ENCODE assay signal across 8 cellular contexts in genomic region chr1:184792450-184792969, GRCh38. TPM values are rescaled to one million over a fixed set of nuclear protein-coding genes. Genes with fewer than 3 reads are reported as not detected.
DNase-seq lines count a peak whose midpoint lies in the region; ATAC-seq, FAIRE-seq and TF ChIP-seq lines count a peak whose summit lies in the region.

No MANE protein-coding gene starts in this region.

- 33% methylated on average over 5 of the region's 5 CpGs for WGBS in suprapubic skin

- FAIRE-seq in GM12891 (lab: Jason Lieb, UNC) = peak; percentile 38

- peak overlapping the region; percentile 66 for H3K27ac ChIP-seq in suprapubic skin

- no peak for TF ChIP-seq CTCF in suprapubic skin (IDR thresholded peaks at IDR 0.05)

- ATAC-seq in left lobe of liver (peak; percentile 93), GM18873 (IDR thresholded peaks at IDR 0.05; ENCODE audit: low FRiP score, unreplicated experiment) (no peak), HG03097 (IDR thresholded peaks at IDR 0.05; ENCODE audit: low FRiP score, unreplicated experiment) (no peak)

- TF ChIP-seq POLR2A in GM12891 (IDR thresholded peaks at IDR 0.05; ENCODE audit: low read depth, low read length) = no peak
- TF ChIP-seq POLR2A in suprapubic skin (IDR thresholded peaks at IDR 0.05) = no peak

- H3K4me1 ChIP-seq in suprapubic skin = peaks cover 17% of the 10 kb centered on the region

- TF ChIP-seq EP300 in suprapubic skin (IDR thresholded peaks at IDR 0.05) = no peak

- H3K4me3 ChIP-seq in suprapubic skin = no peak overlapping the region

- DNase-seq in GM12891 (ENCODE audit: insufficient read length, low spot score) (no peak), NCI-H69 (lab: John Stamatoyannopoulos, UW) (peak; percentile 79), brain pericyte (ENCODE audit: low read depth, low spot score) (peak; percentile 39), left lobe of liver (ENCODE audit: low spot score) (peak; percentile 92), suprapubic skin (ENCODE audit: low spot score in 2 of 2) (peak in 1 of 2 donors; percentile 78), HUDEP-2 (lab: John Stamatoyannopoulos, UW; ENCODE audit: unreplicated experiment in 76 of 76) (no peak)

- H3K9me3 ChIP-seq in suprapubic skin = no peaks in the 10 kb centered on the region

- H3K36me3 ChIP-seq in suprapubic skin = peaks cover 14% of the 10 kb centered on the region

- H3K27me3 ChIP-seq in suprapubic skin = no peaks in the 10 kb centered on the region

TF ChIP-seq in GM12891, 5 proteins besides CTCF, POLR2A, EP300 and RAD21:
- no peak for TF ChIP-seq POU2F2 (IDR thresholded peaks at IDR 0.05; ENCODE audit: low read depth, low read length)
- TF ChIP-seq SPI1 (IDR thresholded peaks at IDR 0.05; ENCODE audit: low read depth, low read length) = no peak
- TF ChIP-seq PAX5 (IDR thresholded peaks at IDR 0.05; ENCODE audit: insufficient read depth, low read length, severe bottlenecking) = no peak
- TF ChIP-seq POLR2AphosphoS5 (IDR thresholded peaks at IDR 0.05; ENCODE audit: low read depth, low read length) = no peak
- TF ChIP-seq TAF1 (IDR thresholded peaks at IDR 0.05; ENCODE audit: low read depth, low read length) = no peak

RNA-seq across cellular contexts. Expression of gene EDEM3, which starts 37.9 kb away (rescaled TPM):
- 4.1 TPM for polyA plus RNA-seq in GM12891 (2012; ENCODE audit: low read depth, missing spikeins)
- total RNA-seq in left lobe of liver (27.0 TPM), suprapubic skin (10 to 100 TPM; 19.4 to 55.7 (median 28.7) TPM)

Comparison
In these comparisons a context has a peak if more than half of its experiments do, and no peak if none do; other contexts are left out.
1. DNase-seq: peak in NCI-H69 (single experiment), brain pericyte (single experiment) and left lobe of liver (single experiment); none in GM12891 (single experiment) and HUDEP-2 (0 of 76).